Comparison of ENCODE assay signal across 8 cellular contexts in genomic region chr11:64854534-64855502, GRCh38. TPM values are rescaled to one million over a fixed set of nuclear protein-coding genes. Genes with fewer than 3 reads are reported as not detected.
DNase-seq lines count a peak whose midpoint lies in the region; ATAC-seq lines count a peak whose summit lies in the region.

No MANE protein-coding gene starts in this region.

- peaks cover 99% of the 10 kb centered on the region for H3K4me1 ChIP-seq in CD4-positive, CD25-positive, alpha-beta regulatory T cell (ENCODE audit: control insufficient read depth, insufficient read depth, low read length, poor library complexity, severe bottlenecking)

- H3K36me3 ChIP-seq in CD4-positive, CD25-positive, alpha-beta regulatory T cell (ENCODE audit: control insufficient read depth, insufficient read depth, low read length): peaks cover 34% of the 10 kb centered on the region

- peaks cover 21% of the 10 kb centered on the region for H3K36me3 Mint-ChIP-seq in CD4-positive, CD25-positive, alpha-beta regulatory T cell

- intact Hi-C loops in Right ventricle myocardium inferior (cut with DNase I): loop anchor here (2.0 kb wide), 1 partner anchor 24 kb away; the partner anchor contains the start of gene EHD1

- peak; percentile 11 to 13 for ATAC-seq in CD4-positive, CD25-positive, alpha-beta regulatory T cell (ENCODE audit: low read depth in 2 of 2)
- peak; percentile 66 for ATAC-seq in Right ventricle myocardium inferior
- ATAC-seq in HG03460 (IDR thresholded peaks at IDR 0.05; ENCODE audit: unreplicated experiment): no peak

- peaks cover 0 to 1% (median 0%) of the 10 kb centered on the region in 7 donors for H3K9me3 Mint-ChIP-seq in CD4-positive, CD25-positive, alpha-beta regulatory T cell

- no peaks in the 10 kb centered on the region for H3K9me3 ChIP-seq in CD4-positive, CD25-positive, alpha-beta regulatory T cell (ENCODE audit: control insufficient read depth in 2 of 2, low read length in 2 of 2)

- DNase-seq in CD4-positive, CD25-positive, alpha-beta regulatory T cell: peak in 1 of 3 donors; percentile 61
- DNase-seq in M059J (ENCODE audit: low read depth): peak; percentile 97
- DNase-seq in activated naive CD4-positive, alpha-beta T cell treated with anti-CD3 and anti-CD28 coated beads, Interleukin-2, amount 50 U/mL, for 16 hours: peak; percentile 41
- peak; percentile 89 for DNase-seq in Right ventricle myocardium inferior (ENCODE audit: missing footprints)
- DNase-seq in renal cortical epithelial cell (ENCODE audit: low read depth): peak; percentile 90
- DNase-seq in NCI-H146 treated with DMSO at 0.1 percent for 48 hours (lab: John Stamatoyannopoulos, UW; ENCODE audit: unreplicated experiment): no peak
- DNase-seq in NCI-H748 treated with DMSO at 0.1 percent for 48 hours (lab: John Stamatoyannopoulos, UW): no peak

- peak overlapping the region; percentile 91 for H3K27ac ChIP-seq in CD4-positive, CD25-positive, alpha-beta regulatory T cell (ENCODE audit: insufficient read depth, low read length, poor library complexity, severe bottlenecking)

- H3K27ac Mint-ChIP-seq in CD4-positive, CD25-positive, alpha-beta regulatory T cell: peak overlapping the region; percentile 85 to 95 (median 92)

- H3K4me3 Mint-ChIP-seq in CD4-positive, CD25-positive, alpha-beta regulatory T cell: peak overlapping the region; percentile 39 to 85 (median 76)

- H3K27me3 ChIP-seq in CD4-positive, CD25-positive, alpha-beta regulatory T cell (ENCODE audit: control insufficient read depth, insufficient read depth, low read length): no peaks in the 10 kb centered on the region

- H3K4me1 Mint-ChIP-seq in CD4-positive, CD25-positive, alpha-beta regulatory T cell: peaks cover 6 to 94% (median 44%) of the 10 kb centered on the region in 4 donors

- H3K4me3 ChIP-seq in CD4-positive, CD25-positive, alpha-beta regulatory T cell (ENCODE audit: low read depth, low read length): peak overlapping the region; percentile 21

- H3K27me3 Mint-ChIP-seq in CD4-positive, CD25-positive, alpha-beta regulatory T cell: no peaks in the 10 kb centered on the region

RNA-seq across cellular contexts. Expression of gene CDC42BPG, which starts 10.4 kb away (rescaled TPM):
- 11.6 TPM for total RNA-seq in CD4-positive, CD25-positive, alpha-beta regulatory T cell
- polyA plus RNA-seq in CD4-positive, CD25-positive, alpha-beta regulatory T cell: under 1 TPM in 2 of 4 donors, not detected in 2; 0.11 to 0.13 TPM
- total RNA-seq in M059J (2014; rRNA removed; shearing (Covaris generic)): 0.02 and 0.54 TPM in 2 replicates
- total RNA-seq in Right ventricle myocardium inferior (0.16 TPM), renal cortical epithelial cell (8.7 and 9.4 TPM in 2 replicates)

RNA-seq across cellular contexts. Expression of gene EHD1, which starts 23.6 kb away (rescaled TPM):
- total RNA-seq in CD4-positive, CD25-positive, alpha-beta regulatory T cell: 201 TPM
- polyA plus RNA-seq in CD4-positive, CD25-positive, alpha-beta regulatory T cell: 100 to 1,000 TPM; 180 to 223 (median 183) TPM
- total RNA-seq in M059J (2014; rRNA removed; shearing (Covaris generic)): 38.4 and 57.9 TPM in 2 replicates
- total RNA-seq in Right ventricle myocardium inferior: 56.0 TPM
- total RNA-seq in renal cortical epithelial cell: 103 and 181 TPM in 2 replicates

RNA-seq across cellular contexts. Expression of gene MEN1, which starts 44.5 kb away (rescaled TPM):
- total RNA-seq in CD4-positive, CD25-positive, alpha-beta regulatory T cell: 31.3 TPM
- polyA plus RNA-seq in CD4-positive, CD25-positive, alpha-beta regulatory T cell: 10 to 100 TPM; 20.9 to 26.1 (median 24.5) TPM
- total RNA-seq in M059J (2014; rRNA removed; shearing (Covaris generic)): 7.0 and 18.6 TPM in 2 replicates
- total RNA-seq in Right ventricle myocardium inferior: 8.4 TPM
- 7.5 and 34.4 TPM in 2 replicates for total RNA-seq in renal cortical epithelial cell

RNA-seq across cellular contexts. Expression of gene MAP4K2, which starts 51.8 kb away (rescaled TPM):
- total RNA-seq in CD4-positive, CD25-positive, alpha-beta regulatory T cell: 85.0 TPM
- 10 to 100 TPM; 31.5 to 39.5 (median 34.8) TPM for polyA plus RNA-seq in CD4-positive, CD25-positive, alpha-beta regulatory T cell
- 11.2 and 23.3 TPM in 2 replicates for total RNA-seq in M059J (2014; rRNA removed; shearing (Covaris generic))
- total RNA-seq in Right ventricle myocardium inferior (11.3 TPM), renal cortical epithelial cell (13.2 and 16.0 TPM in 2 replicates)

Comparison
In these comparisons a context has a peak if more than half of its experiments do, and no peak if none do; other contexts are left out.
1. DNase-seq: peak in M059J (single experiment), activated naive CD4-positive, alpha-beta T cell treated with anti-CD3 and anti-CD28 coated beads, Interleukin-2, amount 50 U/mL, for 16 hours (single experiment), Right ventricle myocardium inferior (single experiment) and renal cortical epithelial cell (single experiment); none in NCI-H146 treated with DMSO at 0.1 percent for 48 hours (single experiment) and NCI-H748 treated with DMSO at 0.1 percent for 48 hours (single experiment).